ENCODE assay signal across 9 cellular contexts in genomic region chr11:133835258-133836075, GRCh38. TPM values are rescaled to one million over a fixed set of nuclear protein-coding genes. Genes with fewer than 3 reads are reported as not detected.
DNase-seq lines count a peak whose midpoint lies in the region; ATAC-seq, FAIRE-seq and TF ChIP-seq lines count a peak whose summit lies in the region.
"Had no signal": no experiment of that assay in that cellular context is flagged by ENCODE, and none has a peak within 500 bp of the region (broad histone marks: within the 10 kb centered on the region; RNA-seq: fewer than 3 reads in every experiment).

No MANE protein-coding gene starts in this region.

- FAIRE-seq in bronchial epithelial cell (lab: Jason Lieb, UNC), result no peak
- peak; percentile 59 for FAIRE-seq in HepG2 (lab: Jason Lieb, UNC)

- H3K27me3 ChIP-seq in OCI-LY1 (ENCODE audit: insufficient read depth, low read length) (no peaks in the 10 kb centered on the region), bronchial epithelial cell (ENCODE audit: control insufficient read depth, insufficient read depth, low read length) (no peaks in the 10 kb centered on the region), HepG2 (ENCODE audit: control insufficient read depth in 1 of 2, insufficient read depth in 2 of 2, low read length in 2 of 2) (no peaks in the 10 kb centered on the region), thoracic aorta (replicated peaks; ENCODE audit: insufficient read depth) (no peaks in the 10 kb centered on the region)

- no peak for TF ChIP-seq EP300 in HepG2 (IDR thresholded peaks at IDR 0.05; ENCODE audit: low read depth in 2 of 2, low read length in 2 of 2)
- no peak for TF ChIP-seq EP300 in HepG2 (CRISPR knock-in tag; IDR thresholded peaks at IDR 0.05; ENCODE audit: borderline replicate concordance)

- no TSS peak for BruUV-seq in HepG2 (replicated peaks; lab: Mats Ljungman, UMichigan)

- no peaks in the 10 kb centered on the region for H3K9me3 ChIP-seq in OCI-LY1 (ENCODE audit: low read length)
- no peaks in the 10 kb centered on the region for H3K9me3 ChIP-seq in HepG2 (ENCODE audit: low read length)
- no peaks in the 10 kb centered on the region for H3K9me3 ChIP-seq in thoracic aorta

- no peaks in the 10 kb centered on the region for H3K9me2 ChIP-seq in OCI-LY1 (ENCODE audit: low read depth, low read length)

- H2AFZ ChIP-seq in OCI-LY1 (ENCODE audit: low read length), result no peak overlapping the region
- no peak overlapping the region for H2AFZ ChIP-seq in HepG2 (ENCODE audit: low read length)

- no peaks in the 10 kb centered on the region for H3K4me1 ChIP-seq in OCI-LY1 (ENCODE audit: insufficient read depth, low read length, severe bottlenecking)
- no peaks in the 10 kb centered on the region for H3K4me1 ChIP-seq in HepG2 (ENCODE audit: insufficient read depth, low read length)
- H3K4me1 ChIP-seq in thoracic aorta (ENCODE audit: control insufficient read depth in 1 of 2, low read depth in 2 of 2), result no peaks in the 10 kb centered on the region

- H3K79me2 ChIP-seq in OCI-LY1 (ENCODE audit: insufficient read depth, low read length), result no peaks in the 10 kb centered on the region
- H3K79me2 ChIP-seq in HepG2 (ENCODE audit: insufficient read depth, low read length), result no peaks in the 10 kb centered on the region

- H4K20me1 ChIP-seq in OCI-LY1 (ENCODE audit: insufficient read depth, low read length) (no peaks in the 10 kb centered on the region), HepG2 (ENCODE audit: insufficient read depth, low read length) (no peaks in the 10 kb centered on the region)

- H3K36me3 ChIP-seq in OCI-LY1 (ENCODE audit: insufficient read depth, low read length) (no peaks in the 10 kb centered on the region; the same call in 1 of the 2 replicates), bronchial epithelial cell (ENCODE audit: control insufficient read depth, insufficient read depth, low read length) (no peaks in the 10 kb centered on the region), HepG2 (replicated peaks in 1 of 2; ENCODE audit: control insufficient read depth in 1 of 2, insufficient read depth in 2 of 2, low read length in 2 of 2) (no peaks in the 10 kb centered on the region), thoracic aorta (no peaks in the 10 kb centered on the region)

- no peak overlapping the region for H3K27ac ChIP-seq in OCI-LY1 (ENCODE audit: low read depth, low read length, poor library complexity, severe bottlenecking)
- no peak overlapping the region for H3K27ac ChIP-seq in HepG2 (ENCODE audit: extremely low read length, insufficient read depth, low read length)
- no peak overlapping the region for H3K27ac ChIP-seq in thoracic aorta

- CTCF ChIA-PET in HepG2 (lab: Yijun Ruan, JAX; ENCODE audit: low intra/inter-chr PET ratio, low total read pairs), result interaction anchor here (2.0 to 2.4 kb wide), 3 partner anchors 701 to 757 kb away, joined by 11 to 17 read pairs (median 13); no protein-coding TSS in a partner anchor

- in situ Hi-C loops in HepG2 (cut with HindIII; ENCODE audit: extremely low pct_ligation_motif_present, low pct_unique_long_range_greater_than_20kb), result loop anchor here (10.0 kb wide), 1 partner anchor 761 kb away; no protein-coding TSS in a partner anchor

- WGBS in HepG2 (ENCODE audit: low lambda C conversion rate), result 7% methylated on average over 11 of the region's 15 CpGs

- H3K4me3 ChIP-seq in OCI-LY1 (ENCODE audit: low read depth, low read length, poor library complexity, severe bottlenecking) (no peak overlapping the region), bronchial epithelial cell (ENCODE audit: low read depth, low read length) (no peak overlapping the region), HepG2 (replicated peaks in 1 of 3; ENCODE audit: insufficient read depth in 1 of 3, low read depth in 2 of 3, low read length in 3 of 3) (no peak overlapping the region), thoracic aorta (no peak overlapping the region)

- H3F3A ChIP-seq in OCI-LY1 (ENCODE audit: insufficient read depth, low read length), result no peaks in the 10 kb centered on the region

- ATAC-seq in GM21423 (IDR thresholded peaks at IDR 0.05; ENCODE audit: unreplicated experiment), result peak; percentile 89
- ATAC-seq in HG03575 (IDR thresholded peaks at IDR 0.05; ENCODE audit: extremely low read depth, insufficient number of reproducible peaks, low FRiP score, unreplicated experiment), result peak; percentile 81
- peak; percentile 86 for ATAC-seq in HepG2
- ATAC-seq in thoracic aorta (ENCODE audit: insufficient number of reproducible peaks, low FRiP score, low read depth), result no peak

- TF ChIP-seq CTCF in OCI-LY1 (IDR thresholded peaks at IDR 0.05; ENCODE audit: low read length) (peak; percentile 58), bronchial epithelial cell (IDR thresholded peaks at IDR 0.05; ENCODE audit: insufficient read depth, low read length, severe bottlenecking) (peak; percentile 79), HepG2 (CRISPR knock-in tag; IDR thresholded peaks at IDR 0.05) (peak; percentile 79), thoracic aorta (IDR thresholded peaks at IDR 0.05) (peak; percentile 44)

- POLR2A ChIA-PET in HepG2 (lab: Yijun Ruan, JAX), result no interaction called here

- intact Hi-C loops in HepG2 (cut with micrococcal nuclease; ENCODE audit: unreplicated experiment), result loop anchor here (1.0 kb wide), 1 partner anchor 757 kb away; no protein-coding TSS in a partner anchor

- H3K9ac ChIP-seq in OCI-LY1 (ENCODE audit: low read length) (no peak overlapping the region), HepG2 (ENCODE audit: insufficient read depth, low read depth, low read length) (no peak overlapping the region)

- DNase-seq in activated naive CD4-positive, alpha-beta T cell treated with Interleukin-2 at 50 U/mL for 16 hours, result peak; percentile 29
- no peak for DNase-seq in activated naive CD4-positive, alpha-beta T cell (lab: John Stamatoyannopoulos, UW)
- peak; percentile 67 for DNase-seq in bronchial epithelial cell (ENCODE audit: low read depth)
- peak; percentile 61 for DNase-seq in HepG2 (ENCODE audit: low spot score)
- no peak for DNase-seq in thoracic aorta (ENCODE audit: low spot score)

- TF ChIP-seq POLR2A in HepG2 (IDR thresholded peaks at IDR 0.05; ENCODE audit: insufficient read depth in 1 of 2, low read depth in 2 of 2, low read length in 2 of 2), result no peak

- no peak overlapping the region for H3K4me2 ChIP-seq in OCI-LY1 (ENCODE audit: low read length)
- no peak overlapping the region for H3K4me2 ChIP-seq in HepG2 (ENCODE audit: low read depth, low read length)

- peak; percentile 47; the same call in 1 of the 2 replicates for TF ChIP-seq RAD21 in HepG2 (CRISPR knock-in tag; IDR thresholded peaks at IDR 0.05)

TF ChIP-seq in HepG2, 621 proteins besides CTCF, POLR2A, EP300 and RAD21:
- TF ChIP-seq XRCC5 (optimal IDR thresholded peaks at IDR 0.05; ENCODE audit: low read length) (peak; percentile 17), ZNF263 (CRISPR knock-in tag; IDR thresholded peaks at IDR 0.05) (0 out of 2 replicates have a peak, but pooled peaks have one; percentile 32), HMGXB4 (CRISPR knock-in tag; IDR thresholded peaks at IDR 0.05; ENCODE audit: borderline replicate concordance in 1 of 2, low read depth in 1 of 2) (no peak), STAG1 (CRISPR knock-in tag; IDR thresholded peaks at IDR 0.05) (peak; percentile 89), GZF1 (CRISPR knock-in tag; IDR thresholded peaks at IDR 0.05) (no peak), ATF7-NPFF (CRISPR knock-in tag; IDR thresholded peaks at IDR 0.05; ENCODE audit: low read depth) (no peak), SMC3 (IDR thresholded peaks at IDR 0.05; ENCODE audit: low read length) (peak; percentile 62; the same call in 1 of the 2 replicates), RXRB (CRISPR knock-in tag; IDR thresholded peaks at IDR 0.05; ENCODE audit: borderline replicate concordance) (peak; percentile 50; the same call in 1 of the 2 replicates), ZSCAN20 (CRISPR knock-in tag; IDR thresholded peaks at IDR 0.05; ENCODE audit: borderline replicate concordance) (no peak)

RNA-seq across cellular contexts. Expression of gene SPATA19, which starts 9.8 kb away (rescaled TPM):
- total RNA-seq in bronchial epithelial cell (not detected in 2 replicates), HepG2 (2016; rRNA removed; fragmentation: Illumina TruSeq; extraction: Trizol) (not detected in 2 replicates), thoracic aorta (not detected)
- not detected in 2 replicates for total RNA-seq in HepG2 (2016; cell fraction: cytosol; rRNA removed; fragmentation: Illumina TruSeq; extraction: Trizol; ENCODE audit: low read depth)
- total RNA-seq in HepG2 (2016; cell fraction: insoluble cytoplasmic fraction; rRNA removed; fragmentation: Illumina TruSeq; extraction: Trizol), result not detected in 2 replicates
- total RNA-seq in HepG2 (2016; cell fraction: membrane; rRNA removed; fragmentation: Illumina TruSeq; extraction: Trizol), result not detected in 2 replicates
- not detected in 2 replicates for total RNA-seq in HepG2 (2016; cell fraction: nucleus; rRNA removed; fragmentation: Illumina TruSeq; extraction: Trizol)
- not detected in 2 replicates for polyA plus RNA-seq in HepG2 (2011; rRNA removed)
- not detected in 2 replicates for polyA plus RNA-seq in HepG2 (2011; cell fraction: cytosol; rRNA removed)
- not detected in 2 replicates for polyA plus RNA-seq in HepG2 (2011; cell fraction: nucleus; rRNA removed)
- not detected in 2 replicates for polyA plus RNA-seq in HepG2 (2012)
- not detected in 2 replicates for polyA plus RNA-seq in HepG2 (2016; cell fraction: cytosol; fragmentation: Illumina TruSeq; extraction: Trizol; ENCODE audit: low read depth)
- not detected in 2 replicates for polyA plus RNA-seq in HepG2 (2016; cell fraction: insoluble cytoplasmic fraction; fragmentation: Illumina TruSeq; extraction: Trizol; ENCODE audit: low read depth)
- polyA plus RNA-seq in HepG2 (2016; cell fraction: membrane; fragmentation: Illumina TruSeq; extraction: Trizol; ENCODE audit: low read depth), result not detected in 2 replicates
- not detected in 2 replicates for polyA plus RNA-seq in HepG2 (2016; cell fraction: nucleus; fragmentation: Illumina TruSeq; extraction: Trizol; ENCODE audit: insufficient read depth, low read depth)
- not detected in 2 replicates for polyA minus RNA-seq in HepG2 (2011; rRNA and poly(A)+ RNA removed; ENCODE audit: low replicate concordance)
- polyA minus RNA-seq in HepG2 (2011; cell fraction: cytosol; rRNA and poly(A)+ RNA removed), result not detected in 2 replicates
- polyA minus RNA-seq in HepG2 (2011; cell fraction: nucleus; rRNA and poly(A)+ RNA removed), result not detected in 2 replicates
- total RNA-seq: mononuclear cell had no signal

Comparison
In these comparisons a context has a peak if more than half of its experiments do, and no peak if none do; other contexts are left out.
1. DNase-seq: peak in activated naive CD4-positive, alpha-beta T cell treated with Interleukin-2 at 50 U/mL for 16 hours (single experiment), bronchial epithelial cell (single experiment) and HepG2 (single experiment); none in activated naive CD4-positive, alpha-beta T cell (0 of 4) and thoracic aorta (single experiment).
2. Peak in every context shown above with its lines, with median percentiles within 50 percentile points of each other: CTCF ChIP-seq.